8 cellular contexts compared by ENCODE assay signal in the genomic region with DNA sequence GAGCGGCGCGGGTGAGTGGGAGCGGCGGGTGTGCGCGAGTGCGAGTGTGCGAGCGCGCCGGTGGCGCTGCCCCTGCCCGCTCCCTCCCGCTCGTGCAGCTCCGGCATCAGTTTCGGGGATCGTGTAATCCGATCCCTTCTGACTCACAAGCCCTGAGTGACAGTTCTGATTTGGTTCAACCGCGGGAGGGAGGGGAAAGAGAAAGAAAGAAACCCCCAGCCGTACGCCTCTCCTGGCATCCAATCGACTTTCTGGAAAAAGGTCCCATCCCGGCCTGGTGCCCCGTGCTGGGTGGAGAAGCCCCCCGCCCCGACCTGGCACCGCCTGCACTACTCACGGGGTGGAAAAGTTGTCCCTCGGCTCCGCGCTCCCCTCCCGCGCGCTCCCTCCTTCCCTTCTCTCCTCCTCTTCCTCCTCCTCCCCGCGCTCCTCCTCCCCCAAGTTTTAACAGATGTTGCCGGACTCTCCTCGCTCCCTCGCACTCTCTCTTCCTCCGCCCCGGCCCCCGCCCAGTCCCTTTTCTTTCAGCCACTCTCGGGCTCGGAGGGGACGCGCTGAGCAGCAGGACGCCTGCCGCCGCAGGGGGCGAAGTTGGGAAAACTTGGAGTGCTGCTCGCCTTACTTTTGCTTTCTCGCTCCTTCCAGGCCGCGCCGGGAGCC. TPM values are rescaled to one million over a fixed set of nuclear protein-coding genes. Genes with fewer than 3 reads are reported as not detected.
DNase-seq lines count a peak whose midpoint lies in the region; ATAC-seq and TF ChIP-seq lines count a peak whose summit lies in the region.

Gene GLI3, minus strand, starts transcription at position 48 of the 660 bp plus-strand sequence. CDS start 13,956 bp downstream, outside the sequence.

- H3K9ac ChIP-seq in mesendoderm (ENCODE audit: low read length) = peak within 1 kb of the TSS; percentile 68

- no peaks in the 10 kb centered on the region for H3K4me1 ChIP-seq in CD8-positive, alpha-beta T cell (ENCODE audit: insufficient read depth, low read length)
- H3K4me1 ChIP-seq in mesendoderm (ENCODE audit: control insufficient read depth, low read depth, low read length) (no peaks in the 10 kb centered on the region), suprapubic skin (peaks cover 68% of the 10 kb centered on the region)

- no peak within 1 kb of the TSS for H3K4me3 ChIP-seq in CD8-positive, alpha-beta T cell (ENCODE audit: low read depth, low read length)
- H3K4me3 ChIP-seq in mesendoderm (ENCODE audit: low read length) (peak within 1 kb of the TSS; percentile 76), suprapubic skin (peak within 1 kb of the TSS; percentile 79)

- no peak within 1 kb of the TSS for H4K8ac ChIP-seq in mesendoderm (ENCODE audit: low read depth, low read length)

- no peak within 1 kb of the TSS for H2BK15ac ChIP-seq in mesendoderm (replicated peaks; ENCODE audit: low read depth)

- H3K56ac ChIP-seq in mesendoderm (ENCODE audit: low read length) = peak within 1 kb of the TSS; percentile 88

- peak in 1 of 2 donors; percentile 70 for TF ChIP-seq POLR2A in suprapubic skin (IDR thresholded peaks at IDR 0.05)

- no peak for DNase-seq in CD8-positive, alpha-beta T cell
- DNase-seq in T-helper 2 cell treated with Interferon-gamma antibody and Interleukin-4, amounts not matched to agents 5 μg/mL and 100 μg/mL, for 36 hours (ENCODE audit: low spot score) = no peak
- peak; percentile 96 for DNase-seq in epidermal melanocyte (ENCODE audit: insufficient read length, low spot score)
- peak; percentile 96 for DNase-seq in mesendoderm
- peak; percentile 92 to 95 for DNase-seq in suprapubic skin (ENCODE audit: low spot score in 2 of 2)
- no peak for DNase-seq in NCI-H1417 treated with DMSO at 0.1 percent for 48 hours (lab: John Stamatoyannopoulos, UW)

- H2BK120ac ChIP-seq in mesendoderm (ENCODE audit: low read depth, low read length) = no peak within 1 kb of the TSS

- CTCF ChIA-PET in CD8-positive, alpha-beta T cell (lab: Charles Lee) = no interaction called here

- intact Hi-C loops in CD8-positive, alpha-beta T cell (cut with DNase I, micrococcal nuclease) = no loop called here

- no peak for TF ChIP-seq CTCF in CD8-positive, alpha-beta T cell (IDR thresholded peaks at IDR 0.05)
- TF ChIP-seq CTCF in suprapubic skin (IDR thresholded peaks at IDR 0.05) = peak in 1 of 2 donors; percentile 18

- H3K36me3 Mint-ChIP-seq in CD8-positive, alpha-beta T cell = no peaks in the 10 kb centered on the region
- H3K36me3 Mint-ChIP-seq in T-helper 2 cell treated with Interferon-gamma antibody and Interleukin-4, amounts not matched to agents 5 μg/mL and 100 μg/mL, for 36 hours (ENCODE audit: low read depth) = no peaks in the 10 kb centered on the region

- no peak for ATAC-seq in CD8-positive, alpha-beta T cell
- peak; percentile 77 for ATAC-seq in GM19035 (IDR thresholded peaks at IDR 0.05; ENCODE audit: unreplicated experiment)
- peak; percentile 79 for ATAC-seq in HG03432 (IDR thresholded peaks at IDR 0.05; ENCODE audit: unreplicated experiment)

- H3K23ac ChIP-seq in mesendoderm (ENCODE audit: low read length) = peak within 1 kb of the TSS; percentile 7

- peak within 1 kb of the TSS; percentile 98 for H3K18ac ChIP-seq in mesendoderm (ENCODE audit: low read length)

- H2BK5ac ChIP-seq in mesendoderm (ENCODE audit: low read length) = peak within 1 kb of the TSS; percentile 35

- WGBS in mesendoderm (ENCODE audit: extremely low coverage, insufficient coverage, low lambda C conversion rate) = no CpG with 5 or more reads among the region's 58 CpGs
- WGBS in suprapubic skin = 2% methylated on average over 47 of the region's 58 CpGs

- H3K27ac ChIP-seq in CD8-positive, alpha-beta T cell (ENCODE audit: low read depth, low read length) = no peak within 1 kb of the TSS
- H3K27ac ChIP-seq in mesendoderm (ENCODE audit: low read depth, low read length) = peak within 1 kb of the TSS; percentile 94
- H3K27ac ChIP-seq in suprapubic skin = peak within 1 kb of the TSS; percentile 97

- no peaks in the 10 kb centered on the region for H3K36me3 ChIP-seq in CD8-positive, alpha-beta T cell (ENCODE audit: insufficient read depth, low read length)
- H3K36me3 ChIP-seq in mesendoderm (ENCODE audit: control insufficient read depth, insufficient read depth, low read length) (no peaks in the 10 kb centered on the region), suprapubic skin (no peaks in the 10 kb centered on the region)

- no peaks in the 10 kb centered on the region for H3K9me3 Mint-ChIP-seq in CD8-positive, alpha-beta T cell
- H3K9me3 Mint-ChIP-seq in T-helper 2 cell treated with Interferon-gamma antibody and Interleukin-4, amounts not matched to agents 5 μg/mL and 100 μg/mL, for 36 hours = no peaks in the 10 kb centered on the region

- no peak within 1 kb of the TSS for H3K4ac ChIP-seq in mesendoderm (ENCODE audit: low read depth, low read length)

- H3K79me2 ChIP-seq in mesendoderm (ENCODE audit: control insufficient read depth, insufficient read depth, low read length) = no peaks in the 10 kb centered on the region

- H3K4me3 Mint-ChIP-seq in CD8-positive, alpha-beta T cell = peak within 1 kb of the TSS; percentile 69
- peak within 1 kb of the TSS; percentile 78 for H3K4me3 Mint-ChIP-seq in T-helper 2 cell treated with Interferon-gamma antibody and Interleukin-4, amounts not matched to agents 5 μg/mL and 100 μg/mL, for 36 hours

- H2AK5ac ChIP-seq in mesendoderm (ENCODE audit: low read length) = no peak within 1 kb of the TSS

- H4K5ac ChIP-seq in mesendoderm (ENCODE audit: low read length) = no peak within 1 kb of the TSS

- H3K27me3 Mint-ChIP-seq in CD8-positive, alpha-beta T cell (ENCODE audit: low read depth) = peaks cover 50% of the 10 kb centered on the region
- H3K27me3 Mint-ChIP-seq in T-helper 2 cell treated with Interferon-gamma antibody and Interleukin-4, amounts not matched to agents 5 μg/mL and 100 μg/mL, for 36 hours (ENCODE audit: low read depth) = peaks cover 66% of the 10 kb centered on the region

- no peaks in the 10 kb centered on the region for H3K79me1 ChIP-seq in mesendoderm (ENCODE audit: low read length)

- peaks cover 3% of the 10 kb centered on the region for H3K27me3 ChIP-seq in CD8-positive, alpha-beta T cell (ENCODE audit: insufficient read depth, low read length)
- H3K27me3 ChIP-seq in mesendoderm (ENCODE audit: insufficient read depth, low read length, poor library complexity) (peaks cover 4% of the 10 kb centered on the region), suprapubic skin (no peaks in the 10 kb centered on the region)

- H3K27ac Mint-ChIP-seq in CD8-positive, alpha-beta T cell = no peak within 1 kb of the TSS
- H3K27ac Mint-ChIP-seq in T-helper 2 cell treated with Interferon-gamma antibody and Interleukin-4, amounts not matched to agents 5 μg/mL and 100 μg/mL, for 36 hours = no peak within 1 kb of the TSS

- peak within 1 kb of the TSS; percentile 84 for H3K4me2 ChIP-seq in mesendoderm (ENCODE audit: low read length)

- no peaks in the 10 kb centered on the region for H3K9me3 ChIP-seq in CD8-positive, alpha-beta T cell (ENCODE audit: low read length)
- H3K9me3 ChIP-seq in suprapubic skin = no peaks in the 10 kb centered on the region

- TF ChIP-seq EP300 in suprapubic skin (IDR thresholded peaks at IDR 0.05) = no peak

- POLR2A ChIA-PET in CD8-positive, alpha-beta T cell (lab: Charles Lee) = no interaction called here

- peaks cover 10% of the 10 kb centered on the region for H3K4me1 Mint-ChIP-seq in CD8-positive, alpha-beta T cell (ENCODE audit: low read depth)
- H3K4me1 Mint-ChIP-seq in T-helper 2 cell treated with Interferon-gamma antibody and Interleukin-4, amounts not matched to agents 5 μg/mL and 100 μg/mL, for 36 hours (ENCODE audit: low read depth) = peaks cover 12% of the 10 kb centered on the region

RNA-seq across cellular contexts. Expression of gene GLI3, which starts in this region (rescaled TPM):
- under 1 TPM in 1 of 2 experiments, not detected in 1; 0.22 TPM for total RNA-seq in CD8-positive, alpha-beta T cell
- 2.9 TPM for polyA plus RNA-seq in mesendoderm (2013, experiment 1 of 2)
- 3.2 TPM for polyA plus RNA-seq in mesendoderm (2013, experiment 2 of 2)
- total RNA-seq in suprapubic skin = 10 to 100 TPM; 23.1 to 41.3 (median 24.6) TPM

Comparison
In these comparisons a context has a peak if more than half of its experiments do, and no peak if none do; other contexts are left out.
1. RNA of gene GLI3 (total RNA-seq): 23.1 to 41.3 TPM in suprapubic skin; 0.22 TPM in CD8-positive, alpha-beta T cell; every median in the first group is over 10 times any median in the second.
2. DNase-seq: peak in epidermal melanocyte (single experiment), mesendoderm (single experiment) and suprapubic skin (2 of 2); none in CD8-positive, alpha-beta T cell (0 of 7), T-helper 2 cell treated with Interferon-gamma antibody and Interleukin-4, amounts not matched to agents 5 μg/mL and 100 μg/mL, for 36 hours (single experiment) and NCI-H1417 treated with DMSO at 0.1 percent for 48 hours (single experiment).